In genomic region chr1:205073511-205073910, GRCh38 we compare ENCODE assay signal across 13 cellular contexts. TPM values are rescaled to one million over a fixed set of nuclear protein-coding genes. Genes with fewer than 3 reads are reported as not detected.
"Had no signal": no experiment of that assay in that cellular context is flagged by ENCODE, and none has a peak within 500 bp of the region (broad histone marks: within the 10 kb centered on the region; RNA-seq: fewer than 3 reads in every experiment).

No MANE protein-coding gene starts in this region.

- H3K36me3 ChIP-seq: esophagus squamous epithelium, gastroesophageal sphincter, ovary, thyroid gland, uterus had no signal

- H3K27ac ChIP-seq: body of pancreas, esophagus squamous epithelium, gastroesophageal sphincter, ovary, thyroid gland, uterus had no signal

- H3K4me1 ChIP-seq: thyroid gland, uterus had no signal

- DNase-seq: activated CD4-positive, alpha-beta T cell treated with anti-CD3 and anti-CD28 coated beads for 48 hours; activated CD8-positive, alpha-beta T cell treated with anti-CD3 and anti-CD28 coated beads, Interleukin-2, amount 10 ng/mL, durations not matched to agents 7 days and 5 days; activated naive CD4-positive, alpha-beta T cell treated with anti-CD3 and anti-CD28 coated beads for 36 hours; body of pancreas; esophagus squamous epithelium; left ventricle myocardium superior; ovary; T-helper 17 cell; thyroid gland; uterus had no signal

- H3K27me3 ChIP-seq: body of pancreas, esophagus squamous epithelium, gastroesophageal sphincter, ovary, thyroid gland, uterus had no signal

- H3K9me3 ChIP-seq: body of pancreas, esophagus squamous epithelium, gastroesophageal sphincter, ovary, thyroid gland, uterus had no signal

- H3K4me3 ChIP-seq: body of pancreas, esophagus squamous epithelium, gastroesophageal sphincter, ovary, thyroid gland, uterus had no signal

RNA-seq across cellular contexts. Expression of gene CNTN2, which starts 30.5 kb away (rescaled TPM):
- total RNA-seq: activated CD8-positive, alpha-beta T cell treated with anti-CD3 and anti-CD28 coated beads, Interleukin-2, amount 10 ng/mL, durations not matched to agents 7 days and 5 days; activated naive CD4-positive, alpha-beta T cell treated with anti-CD3 and anti-CD28 coated beads for 36 hours; body of pancreas; dermis microvascular lymphatic vessel endothelial cell; kidney epithelial cell; T-helper 17 cell had no signal
